In the genomic region with DNA sequence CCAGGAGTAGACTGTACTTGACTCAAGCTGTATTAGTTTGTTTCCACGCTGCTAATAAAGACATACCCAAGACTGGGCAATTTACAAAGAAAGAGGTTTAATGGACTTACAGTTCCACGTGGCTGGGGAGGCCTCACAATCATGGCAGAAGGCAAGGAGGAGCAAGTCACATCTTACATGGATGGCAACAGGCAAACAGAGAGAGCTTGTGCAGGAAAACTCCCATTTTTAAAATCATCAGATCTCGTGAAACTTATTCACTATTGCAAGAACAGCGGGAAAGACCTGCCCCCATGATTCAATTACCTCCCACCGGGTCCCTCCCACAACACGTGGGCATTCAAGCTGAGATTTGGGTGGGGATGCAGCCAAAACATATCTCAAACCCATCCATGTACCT, we compare ENCODE assay signal across 2 cellular contexts.
TF ChIP-seq lines count a peak whose summit lies in the region.

No MANE protein-coding gene starts in this region.

TF ChIP-seq in K562, 482 proteins besides CTCF, POLR2A, EP300 and RAD21:
- peak; percentile 95 for TF ChIP-seq ZNF431 (CRISPR knock-in tag; IDR thresholded peaks at IDR 0.05)

TF ChIP-seq in HepG2, 621 proteins besides CTCF, POLR2A, EP300 and RAD21:
- TF ChIP-seq ZNF431 (CRISPR knock-in tag; IDR thresholded peaks at IDR 0.05; ENCODE audit: borderline replicate concordance, low read depth), result peak; percentile 100
TF ChIP-seq in HepG2: peak in this region for 1; not testable (repeated sequence) for 620.
